Comparison of ENCODE assay signal across 2 cellular contexts in the genomic region with DNA sequence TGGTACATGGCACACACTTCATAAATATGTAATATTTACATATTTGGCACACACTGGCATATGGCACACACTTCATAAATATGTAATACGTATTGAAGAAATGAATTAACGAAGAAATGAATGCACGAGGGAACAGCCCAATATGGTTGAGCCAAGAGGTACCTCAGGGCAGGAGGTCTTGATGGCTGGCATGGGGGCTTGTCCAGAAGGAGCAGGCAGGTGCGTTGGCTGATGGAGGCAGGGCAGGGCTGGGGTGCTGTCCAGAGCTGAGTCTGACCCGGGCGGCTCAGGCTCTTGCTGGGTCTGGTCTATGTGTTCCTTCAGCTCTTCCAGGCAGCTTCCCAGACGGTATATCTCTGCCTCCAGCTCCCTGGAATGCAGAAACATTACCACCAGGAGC.
TF ChIP-seq lines count a peak whose summit lies in the region.

No MANE protein-coding gene starts in this region.

TF ChIP-seq in GM12891, 5 proteins besides CTCF, POLR2A, EP300 and RAD21:
- TF ChIP-seq POLR2AphosphoS5 (IDR thresholded peaks at IDR 0.05; ENCODE audit: low read depth, low read length): 0 out of 2 replicates have a peak, but pooled peaks have one; percentile 43
- no peak for TF ChIP-seq PAX5 (IDR thresholded peaks at IDR 0.05; ENCODE audit: insufficient read depth, low read length, severe bottlenecking)
- no peak for TF ChIP-seq TAF1 (IDR thresholded peaks at IDR 0.05; ENCODE audit: low read depth, low read length)

TF ChIP-seq in GM12878, 131 proteins besides CTCF, POLR2A, EP300 and RAD21:
- TF ChIP-seq FOXK2 (IDR thresholded peaks at IDR 0.05) (no peak), ZNF24 (IDR thresholded peaks at IDR 0.05) (peak; percentile 55; the same call in 1 of the 2 replicates)
TF ChIP-seq in GM12878: peak in this region for 1.
